In the genomic region with DNA sequence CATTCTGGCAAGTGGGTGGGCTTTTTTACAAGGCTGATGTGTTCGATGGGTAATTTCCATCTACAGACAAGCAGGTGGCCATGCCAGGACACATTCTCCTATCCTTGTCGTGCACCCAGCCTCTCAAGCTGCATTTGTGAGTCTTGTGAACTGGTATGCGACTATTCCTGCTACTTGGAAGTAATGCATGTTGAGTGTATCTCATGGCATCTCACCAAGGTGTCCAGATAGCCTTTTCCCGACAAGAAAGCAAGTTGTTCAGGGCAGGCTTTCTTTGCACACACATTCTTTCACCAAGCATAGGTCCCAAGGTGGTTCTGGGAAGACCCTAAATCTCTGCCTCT, we compare ENCODE assay signal across 19 cellular contexts. TPM values are rescaled to one million over a fixed set of nuclear protein-coding genes. Genes with fewer than 3 reads are reported as not detected.
DNase-seq lines count a peak whose midpoint lies in the region; ATAC-seq and TF ChIP-seq lines count a peak whose summit lies in the region.
"Had no signal": no experiment of that assay in that cellular context is flagged by ENCODE, and none has a peak within 500 bp of the region (broad histone marks: within the 10 kb centered on the region; RNA-seq: fewer than 3 reads in every experiment).

No MANE protein-coding gene starts in this region.

- H3K4me3 Mint-ChIP-seq in activated T-helper 2 cell treated with anti-CD3 and anti-CD28 coated beads, Interferon-gamma antibody, Interleukin-2, Interleukin-4, amounts not matched to agents 10 μg/mL and 5 μg/mL and 100 μg/mL, durations not matched to agents 14 hours and 24 hours and 36 hours (ENCODE audit: low read depth) = no peak overlapping the region
- H3K4me3 Mint-ChIP-seq: CD14-positive monocyte; CD4-positive, alpha-beta memory T cell; HFFc6 had no signal

- H4K12ac ChIP-seq in trophoblast cell (ENCODE audit: low read depth, low read length) = no peak overlapping the region

- H3K36me3 ChIP-seq in right atrium auricular region (no peaks in the 10 kb centered on the region), trophoblast cell (ENCODE audit: control insufficient read depth in 1 of 2, insufficient read depth in 2 of 2, low read length in 2 of 2) (no peaks in the 10 kb centered on the region)
- H3K36me3 ChIP-seq: BLaER1 had no signal

- DNase-seq in right atrium auricular region (ENCODE audit: low spot score) (peak; percentile 30), Right ventricle myocardium inferior (ENCODE audit: missing footprints) (no peak), coronary artery (ENCODE audit: low spot score) (peak; percentile 31), trophoblast cell (no peak), activated gamma-delta T cell treated with Interleukin-2 at 50 U/mL for 16 hours (no peak)
- DNase-seq in activated T-helper 2 cell treated with anti-CD3 and anti-CD28 coated beads, Interferon-gamma antibody, Interleukin-2, Interleukin-4, amounts not matched to agents 10 μg/mL and 5 μg/mL and 100 μg/mL, durations not matched to agents 14 hours and 24 hours and 36 hours (ENCODE audit: low spot score) = no peak
- DNase-seq: 8988T; CD4-positive, alpha-beta memory T cell; DMS153; DMS79; GDM1; GOT3; H7; HFFc6 had no signal

- no peak overlapping the region for H3K4me3 ChIP-seq in right atrium auricular region
- H3K4me3 ChIP-seq in coronary artery = no peak overlapping the region
- H3K4me3 ChIP-seq in trophoblast cell (ENCODE audit: low read depth, low read length) = no peak overlapping the region
- H3K4me3 ChIP-seq: BLaER1 had no signal

- H3K23ac ChIP-seq in trophoblast cell (ENCODE audit: low read length) = peak overlapping the region; percentile 67

- no peak overlapping the region for H4K8ac ChIP-seq in trophoblast cell (ENCODE audit: low read depth, low read length)

- intact Hi-C loops in Right ventricle myocardium inferior (cut with DNase I) = no loop called here
- intact Hi-C loops in activated T-helper 2 cell treated with anti-CD3 and anti-CD28 coated beads, Interferon-gamma antibody, Interleukin-2, Interleukin-4, amounts not matched to agents 10 μg/mL and 5 μg/mL and 100 μg/mL, durations not matched to agents 14 hours and 24 hours and 36 hours (cut with micrococcal nuclease) = no loop called here

- WGBS in trophoblast cell (ENCODE audit: extremely low coverage, insufficient coverage, insufficient read length) = no CpG with 5 or more reads among the region's 4 CpGs

- no peak overlapping the region for H2BK120ac ChIP-seq in trophoblast cell (ENCODE audit: insufficient read depth, low read length, poor library complexity)

- H3K9me3 ChIP-seq in right atrium auricular region = no peaks in the 10 kb centered on the region
- no peaks in the 10 kb centered on the region for H3K9me3 ChIP-seq in trophoblast cell (ENCODE audit: insufficient read depth, low read depth, low read length)
- H3K9me3 ChIP-seq: BLaER1 had no signal

- H4K91ac ChIP-seq in trophoblast cell (ENCODE audit: low read depth, low read length) = no peak overlapping the region

- no peak overlapping the region for H2AFZ ChIP-seq in trophoblast cell (ENCODE audit: insufficient read depth, low read length, poor library complexity)

- H3K4me1 Mint-ChIP-seq in activated T-helper 2 cell treated with anti-CD3 and anti-CD28 coated beads, Interferon-gamma antibody, Interleukin-2, Interleukin-4, amounts not matched to agents 10 μg/mL and 5 μg/mL and 100 μg/mL, durations not matched to agents 14 hours and 24 hours and 36 hours (ENCODE audit: low read depth) = no peaks in the 10 kb centered on the region
- H3K4me1 Mint-ChIP-seq: CD14-positive monocyte; CD4-positive, alpha-beta memory T cell had no signal

- no peak overlapping the region for H2AK5ac ChIP-seq in trophoblast cell (ENCODE audit: low read length)

- no peak overlapping the region for H3K18ac ChIP-seq in trophoblast cell (ENCODE audit: low read length)

- H3K27ac ChIP-seq in right atrium auricular region (no peak overlapping the region), coronary artery (no peak overlapping the region), trophoblast cell (ENCODE audit: low read depth, low read length) (no peak overlapping the region)
- H3K27ac ChIP-seq: BLaER1 had no signal

- no peak overlapping the region for H3K14ac ChIP-seq in trophoblast cell (ENCODE audit: low read length)

- H3K36me3 Mint-ChIP-seq in activated T-helper 2 cell treated with anti-CD3 and anti-CD28 coated beads, Interferon-gamma antibody, Interleukin-2, Interleukin-4, amounts not matched to agents 10 μg/mL and 5 μg/mL and 100 μg/mL, durations not matched to agents 14 hours and 24 hours and 36 hours (ENCODE audit: low read depth) = no peaks in the 10 kb centered on the region
- H3K36me3 Mint-ChIP-seq: CD14-positive monocyte; CD4-positive, alpha-beta memory T cell had no signal

- no peak overlapping the region for H3K4me2 ChIP-seq in trophoblast cell (ENCODE audit: low read length)
- H3K4me2 ChIP-seq: BLaER1 had no signal

- no peak overlapping the region for H2BK5ac ChIP-seq in trophoblast cell (ENCODE audit: low read depth, low read length, poor library complexity)

- H3K27me3 Mint-ChIP-seq in activated T-helper 2 cell treated with anti-CD3 and anti-CD28 coated beads, Interferon-gamma antibody, Interleukin-2, Interleukin-4, amounts not matched to agents 10 μg/mL and 5 μg/mL and 100 μg/mL, durations not matched to agents 14 hours and 24 hours and 36 hours (ENCODE audit: low read depth) = peaks cover 7% of the 10 kb centered on the region

- H3K4ac ChIP-seq in trophoblast cell (ENCODE audit: low read depth, low read length) = no peak overlapping the region

- H3K9ac ChIP-seq in trophoblast cell (ENCODE audit: low read length) = no peak overlapping the region
- H3K9ac ChIP-seq: BLaER1 had no signal

- no peaks in the 10 kb centered on the region for H3K79me1 ChIP-seq in trophoblast cell (ENCODE audit: low read length)

- no peak overlapping the region for H2BK12ac ChIP-seq in trophoblast cell (ENCODE audit: low read length)

- ATAC-seq in Right ventricle myocardium inferior = no peak
- ATAC-seq in GM21360 (IDR thresholded peaks at IDR 0.05; ENCODE audit: unreplicated experiment) = no peak
- ATAC-seq: HCT116 had no signal

- H3K79me2 ChIP-seq in trophoblast cell (ENCODE audit: control insufficient read depth, insufficient read depth, low read length, poor library complexity) = no peaks in the 10 kb centered on the region

- no peaks in the 10 kb centered on the region for H3K9me3 Mint-ChIP-seq in activated T-helper 2 cell treated with anti-CD3 and anti-CD28 coated beads, Interferon-gamma antibody, Interleukin-2, Interleukin-4, amounts not matched to agents 10 μg/mL and 5 μg/mL and 100 μg/mL, durations not matched to agents 14 hours and 24 hours and 36 hours
- H3K9me3 Mint-ChIP-seq: CD14-positive monocyte; CD4-positive, alpha-beta memory T cell; HFFc6 had no signal

- H3K27me3 ChIP-seq in right atrium auricular region (no peaks in the 10 kb centered on the region), trophoblast cell (ENCODE audit: insufficient read depth, low read length) (no peaks in the 10 kb centered on the region)
- H3K27me3 ChIP-seq: BLaER1 had no signal

- H3K4me1 ChIP-seq in right atrium auricular region = no peaks in the 10 kb centered on the region
- H3K4me1 ChIP-seq in trophoblast cell (ENCODE audit: control insufficient read depth in 1 of 2, insufficient read depth in 2 of 2, low read length in 2 of 2) = no peaks in the 10 kb centered on the region

- no peak for TF ChIP-seq CTCF in right atrium auricular region (IDR thresholded peaks at IDR 0.05)
- TF ChIP-seq CTCF in coronary artery (IDR thresholded peaks at IDR 0.05) = no peak

- H3K27ac Mint-ChIP-seq in activated T-helper 2 cell treated with anti-CD3 and anti-CD28 coated beads, Interferon-gamma antibody, Interleukin-2, Interleukin-4, amounts not matched to agents 10 μg/mL and 5 μg/mL and 100 μg/mL, durations not matched to agents 14 hours and 24 hours and 36 hours = no peak overlapping the region
- H3K27ac Mint-ChIP-seq: CD4-positive, alpha-beta memory T cell; HFFc6 had no signal

RNA-seq across cellular contexts. Expression of a gene that starts 18.8 kb away (rescaled TPM):
- total RNA-seq in right atrium auricular region (10 to 100 TPM in 1 of 2 donors, 1 to 10 TPM in 1; 9.9 to 11.4 TPM), Right ventricle myocardium inferior (7.0 TPM)
- 0.29 and 0.37 TPM in 2 replicates for polyA plus RNA-seq in trophoblast cell (2013)
- total RNA-seq in activated T-helper 2 cell treated with anti-CD3 and anti-CD28 coated beads, Interferon-gamma antibody, Interleukin-2, Interleukin-4, amounts not matched to agents 10 μg/mL and 5 μg/mL and 100 μg/mL, durations not matched to agents 14 hours and 24 hours and 36 hours = not detected in 2 replicates
- total RNA-seq: CD4-positive, alpha-beta memory T cell; HFFc6 had no signal
- polyA plus RNA-seq: AG04450; CD14-positive monocyte; CD4-positive, alpha-beta memory T cell had no signal

Comparison
In these comparisons a context has a peak if more than half of its experiments do, and no peak if none do; other contexts are left out.
1. DNase-seq: peak in right atrium auricular region (single experiment) and coronary artery (single experiment); none in Right ventricle myocardium inferior (single experiment), trophoblast cell (0 of 2), activated T-helper 2 cell treated with anti-CD3 and anti-CD28 coated beads, Interferon-gamma antibody, Interleukin-2, Interleukin-4, amounts not matched to agents 10 μg/mL and 5 μg/mL and 100 μg/mL, durations not matched to agents 14 hours and 24 hours and 36 hours (single experiment) and activated gamma-delta T cell treated with Interleukin-2 at 50 U/mL for 16 hours (single experiment).